Comparison of ENCODE assay signal across 26 cellular contexts in genomic region chr21:18636897-18637296, GRCh38.
"Had no signal": no experiment of that assay in that cellular context is flagged by ENCODE, and none has a peak within 500 bp of the region (broad histone marks: within the 10 kb centered on the region; RNA-seq: fewer than 3 reads in every experiment).

No MANE protein-coding gene starts in this region.

- H3K27ac ChIP-seq: stomach, suprapubic skin, testis, thoracic aorta, thyroid gland, tibial artery, tibial nerve, transverse colon, upper lobe of left lung, upper lobe of right lung, uterus, vagina had no signal

- DNase-seq: stimulated activated CD4-positive, alpha-beta T cell treated with anti-CD3 and anti-CD28 coated beads, Interleukin-2, amount 100 ng/mL, for 48 hours; stimulated activated CD4-positive, alpha-beta T cell treated with anti-CD3 and anti-CD28 coated beads, Interleukin-4, amount 100 ng/mL, for 1 hour; stimulated activated CD4-positive, alpha-beta T cell treated with anti-CD3 and anti-CD28 coated beads, Interleukin-4, amount 100 ng/mL, for 24 hours; stimulated activated CD4-positive, alpha-beta T cell treated with anti-CD3 and anti-CD28 coated beads, Interleukin-4, amount 100 ng/mL, for 4 hours; stimulated activated CD8-positive, alpha-beta memory T cell treated with anti-CD3 and anti-CD28 coated beads, Interleukin-4, amount 100 ng/mL, for 48 hours; stimulated activated naive B cell treated with anti-CD40 and anti-IgM and Interleukin-4, amounts not matched to agents 10 μg/mL and 1 μg/mL and 100 μg/mL, for 72 hours; stimulated activated naive CD4-positive, alpha-beta T cell; stimulated activated naive CD4-positive, alpha-beta T cell treated with Interleukin-2 at 50 U/mL for 16 hours; stimulated activated naive CD8-positive, alpha-beta T cell treated with anti-CD3 and anti-CD28 coated beads, Interleukin-15, amount 100 ng/mL, for 72 hours; stimulated activated naive CD8-positive, alpha-beta T cell treated with anti-CD3 and anti-CD28 coated beads, Interleukin-15, Interleukin-2, amounts not matched to agents 100 U/mL and 50 U/mL, for 24 hours; stomach; substantia nigra; testis; thyroid gland; tibial artery; transverse colon; trophoblast cell; upper lobe of left lung; upper lobe of right lung; uterus had no signal

- H3K4me3 ChIP-seq: stomach, suprapubic skin, testis, thoracic aorta, thyroid gland, tibial artery, tibial nerve, transverse colon, upper lobe of left lung, upper lobe of right lung, uterus, vagina had no signal

- H3K4me1 ChIP-seq: stomach, suprapubic skin, testis, thyroid gland, tibial nerve, transverse colon, upper lobe of left lung, upper lobe of right lung, uterus, vagina had no signal

- H3K27me3 ChIP-seq: stomach, suprapubic skin, testis, thyroid gland, tibial artery, tibial nerve, transverse colon, upper lobe of left lung, upper lobe of right lung, uterus, vagina had no signal

- ATAC-seq: stimulated activated effector memory CD8-positive, alpha-beta T cell treated with anti-CD3 and anti-CD28 coated beads, Interleukin-12 subunit alpha, Interleukin-12 subunit beta, amount 100 ng/mL, for 72 hours; stimulated activated memory B cell treated with anti-CD40 and anti-IgM and Interleukin-4, amounts not matched to agents 10 μg/mL and 1 μg/mL and 100 μg/mL, for 72 hours; stimulated activated naive B cell treated with anti-CD40 and anti-IgM and Interleukin-4, amounts not matched to agents 10 μg/mL and 1 μg/mL and 100 μg/mL, for 72 hours; stimulated activated naive CD8-positive, alpha-beta T cell treated with anti-CD3 and anti-CD28 coated beads, Interleukin-15, amount 100 ng/mL, for 72 hours; stimulated activated naive CD8-positive, alpha-beta T cell treated with anti-CD3 and anti-CD28 coated beads, Interleukin-15, Interleukin-2, amounts not matched to agents 100 U/mL and 50 U/mL, for 24 hours; upper lobe of right lung had no signal

- H3K9me3 ChIP-seq: stomach, suprapubic skin, testis, thoracic aorta, thyroid gland, tibial artery, tibial nerve, transverse colon, upper lobe of left lung, upper lobe of right lung, uterus, vagina had no signal

- H3K36me3 ChIP-seq: stomach, suprapubic skin, thoracic aorta, thyroid gland, tibial artery, tibial nerve, transverse colon, upper lobe of left lung, upper lobe of right lung, uterus, vagina had no signal
